ENCODE assay signal across 9 cellular contexts in genomic region chr17:1029196-1029911, GRCh38. TPM values are rescaled to one million over a fixed set of nuclear protein-coding genes. Genes with fewer than 3 reads are reported as not detected.
DNase-seq lines count a peak whose midpoint lies in the region; ATAC-seq, FAIRE-seq and TF ChIP-seq lines count a peak whose summit lies in the region.
"Had no signal": no experiment of that assay in that cellular context is flagged by ENCODE, and none has a peak within 500 bp of the region (broad histone marks: within the 10 kb centered on the region; RNA-seq: fewer than 3 reads in every experiment).

No MANE protein-coding gene starts in this region.

- POLR2A ChIA-PET in endothelial cell of umbilical vein (lab: Charles Lee): no interaction called here

- no peak for TF ChIP-seq POLR2A in endothelial cell of umbilical vein (IDR thresholded peaks at IDR 0.05; ENCODE audit: low read depth, low read length)

- peak; percentile 15 for FAIRE-seq in endothelial cell of umbilical vein (lab: Jason Lieb, UNC)

- H3K79me2 ChIP-seq in endothelial cell of umbilical vein (ENCODE audit: control insufficient read depth, insufficient read depth, low read length): no peaks in the 10 kb centered on the region

- H3K9me3 ChIP-seq in endothelial cell of umbilical vein (replicated peaks; ENCODE audit: control insufficient read depth, insufficient read depth, low read length) (no peaks in the 10 kb centered on the region), mucosa of descending colon (no peaks in the 10 kb centered on the region)

- ATAC-seq in mucosa of descending colon (peak; percentile 15), HG03039 (IDR thresholded peaks at IDR 0.05; ENCODE audit: unreplicated experiment) (no peak)

- TF ChIP-seq CTCF in endothelial cell of umbilical vein (IDR thresholded peaks at IDR 0.05; ENCODE audit: extremely low read depth in 1 of 2, insufficient read depth in 1 of 2, low read depth in 1 of 2, low read length in 2 of 2): no peak
- no peak for TF ChIP-seq CTCF in mucosa of descending colon (IDR thresholded peaks at IDR 0.05)
- no peak for TF ChIP-seq CTCF in CD14-positive monocyte (IDR thresholded peaks at IDR 0.05)

- H3K4me1 Mint-ChIP-seq in CD14-positive monocyte: peaks cover 10% of the 10 kb centered on the region

- H3K4me3 Mint-ChIP-seq in CD14-positive monocyte: no peak overlapping the region

- no peak overlapping the region for H3K9ac ChIP-seq in endothelial cell of umbilical vein (replicated peaks; ENCODE audit: extremely low read depth, insufficient read depth, low read length)

- no peaks in the 10 kb centered on the region for H3K9me1 ChIP-seq in endothelial cell of umbilical vein (replicated peaks; ENCODE audit: control insufficient read depth, extremely low read depth, insufficient read depth, low read length)

- H3K4me2 ChIP-seq in endothelial cell of umbilical vein (ENCODE audit: insufficient read depth, low read length): no peak overlapping the region

- intact Hi-C loops in endothelial cell of umbilical vein (cut with micrococcal nuclease) (no loop called here), mucosa of descending colon (cut with DNase I, micrococcal nuclease) (no loop called here), CD14-positive monocyte (cut with micrococcal nuclease) (no loop called here)

- dilution Hi-C loops in endothelial cell of umbilical vein (cut with MboI; ENCODE audit: extremely low pct_ligation_motif_present, low sequenced_read_pairs): no loop called here

- CTCF ChIA-PET in endothelial cell of umbilical vein (lab: Charles Lee): interaction anchor here (0.7 to 1.8 kb wide), 3 partner anchors 9 to 27 kb away, joined by 3 to 9 read pairs (median 6); no protein-coding TSS in a partner anchor

- H3K27ac ChIP-seq in endothelial cell of umbilical vein (ENCODE audit: insufficient read depth, low read depth, low read length) (no peak overlapping the region), urinary bladder (ENCODE audit: low read depth) (peak overlapping the region; percentile 75)

- H3K9me3 Mint-ChIP-seq in CD14-positive monocyte: no peaks in the 10 kb centered on the region

- H3K27me3 ChIP-seq in endothelial cell of umbilical vein (ENCODE audit: control insufficient read depth in 2 of 2, insufficient read depth in 2 of 2, low read length in 2 of 2): no peaks in the 10 kb centered on the region

- H3K27me3 Mint-ChIP-seq in CD14-positive monocyte (ENCODE audit: low read depth in 3 of 3): peaks cover 0 to 1% (median 0%) of the 10 kb centered on the region in 3 donors

- H4K20me1 ChIP-seq in endothelial cell of umbilical vein (replicated peaks; ENCODE audit: control insufficient read depth, extremely low read depth, insufficient read depth, low read length): no peaks in the 10 kb centered on the region

- H3K27ac Mint-ChIP-seq in CD14-positive monocyte: peak overlapping the region in 2 of 7 donors; percentile 21 to 46

- no TSS peak for BruUV-seq in endothelial cell of umbilical vein (replicated peaks; lab: Mats Ljungman, UMichigan)

- DNase-seq in RPMI7951 (ENCODE audit: low read depth) (peak; percentile 42), endothelial cell of umbilical vein (ENCODE audit: low read depth, low spot score) (no peak), mucosa of descending colon (no peak), CD14-positive monocyte (ENCODE audit: low spot score) (no peak)
- no peak for DNase-seq in stimulated activated CD4-positive, alpha-beta T cell treated with anti-CD3 and anti-CD28 coated beads, Interleukin-4, amount 100 ng/mL, for 4 hours
- DNase-seq: cerebellar nuclear complex, NCI-H1105 had no signal

- no peaks in the 10 kb centered on the region for H3K4me1 ChIP-seq in endothelial cell of umbilical vein (ENCODE audit: control insufficient read depth, extremely low read depth, insufficient read depth, low read length)
- H3K4me1 ChIP-seq in mucosa of descending colon (ENCODE audit: low read depth): no peaks in the 10 kb centered on the region
- H3K4me1 ChIP-seq in urinary bladder (ENCODE audit: insufficient read depth): no peaks in the 10 kb centered on the region

- H3K36me3 ChIP-seq in endothelial cell of umbilical vein (ENCODE audit: control insufficient read depth in 2 of 2, extremely low read depth in 1 of 2, insufficient read depth in 2 of 2, low read length in 2 of 2) (peaks cover 0 to 3% of the 10 kb centered on the region in 2 experiments), mucosa of descending colon (ENCODE audit: low read depth) (no peaks in the 10 kb centered on the region), urinary bladder (ENCODE audit: insufficient read depth) (no peaks in the 10 kb centered on the region)

- H3K36me3 Mint-ChIP-seq in CD14-positive monocyte: peaks cover 29 to 73% of the 10 kb centered on the region in 2 donors

- H2AFZ ChIP-seq in endothelial cell of umbilical vein (ENCODE audit: low read depth, low read length): no peak overlapping the region

- H3K4me3 ChIP-seq in endothelial cell of umbilical vein (replicated peaks in 1 of 3; ENCODE audit: insufficient read depth in 1 of 3, low read depth in 1 of 3, low read length in 3 of 3): no peak overlapping the region
- no peak overlapping the region for H3K4me3 ChIP-seq in mucosa of descending colon
- H3K4me3 ChIP-seq in urinary bladder (ENCODE audit: low read depth, low read length): no peak overlapping the region

- WGBS in urinary bladder: 66% methylated on average over 28 of the region's 28 CpGs

TF ChIP-seq in endothelial cell of umbilical vein, 7 proteins besides CTCF, POLR2A, EP300 and RAD21:
- TF ChIP-seq MYC (IDR thresholded peaks at IDR 0.05; ENCODE audit: low read depth, low read length) (no peak), FOS (IDR thresholded peaks at IDR 0.05; ENCODE audit: borderline replicate concordance, insufficient read depth, low read length) (no peak), EZH2 (IDR thresholded peaks at IDR 0.05; ENCODE audit: borderline replicate concordance, low read depth, low read length, severe bottlenecking) (no peak), POLR2AphosphoS5 (IDR thresholded peaks at IDR 0.05; ENCODE audit: insufficient read depth, low read depth, low read length) (no peak), MAX (IDR thresholded peaks at IDR 0.05; ENCODE audit: insufficient read depth, insufficient read length) (no peak), GATA2 (IDR thresholded peaks at IDR 0.05; ENCODE audit: insufficient read depth, insufficient read length, low read depth, low read length) (no peak), JUN (IDR thresholded peaks at IDR 0.05; ENCODE audit: borderline replicate concordance, insufficient read depth, insufficient read length, low read depth) (no peak)
TF ChIP-seq in endothelial cell of umbilical vein: peak in this region for 0.

RNA-seq across cellular contexts. Expression of gene TIMM22, which starts 32.4 kb away (rescaled TPM):
- total RNA-seq in RPMI7951 (2014; rRNA removed; shearing (Covaris generic)): 13.6 and 16.4 TPM in 2 replicates
- total RNA-seq in endothelial cell of umbilical vein (19.5 and 19.6 TPM in 2 replicates), mucosa of descending colon (10 to 100 TPM in 2 of 3 donors, 1 to 10 TPM in 1; 8.2 to 11.4 (median 10.1) TPM), urinary bladder (9.3 TPM)
- polyA plus RNA-seq in endothelial cell of umbilical vein (18.6 and 19.0 TPM in 2 replicates), urinary bladder (11.3 TPM), CD14-positive monocyte (10 to 100 TPM; 13.1 to 13.6 TPM)
- polyA plus RNA-seq in endothelial cell of umbilical vein (2011; cell fraction: cytosol; rRNA removed): 16.5 and 20.5 TPM in 2 replicates
- 9.6 and 10.3 TPM in 2 replicates for polyA plus RNA-seq in endothelial cell of umbilical vein (2011; cell fraction: nucleus; rRNA removed)
- polyA plus RNA-seq in endothelial cell of umbilical vein (2012): 22.1 and 22.5 TPM in 2 replicates
- polyA minus RNA-seq in endothelial cell of umbilical vein: 18.3 and 18.5 TPM in 2 replicates
- polyA minus RNA-seq in endothelial cell of umbilical vein (2011; cell fraction: cytosol; rRNA and poly(A)+ RNA removed): 8.5 TPM
- 10.9 and 15.9 TPM in 2 replicates for polyA minus RNA-seq in endothelial cell of umbilical vein (2011; cell fraction: nucleus; rRNA and poly(A)+ RNA removed)

RNA-seq across cellular contexts. Expression of gene NXN, which starts 49.8 kb away (rescaled TPM):
- 5.9 and 8.4 TPM in 2 replicates for total RNA-seq in RPMI7951 (2014; rRNA removed; shearing (Covaris generic))
- total RNA-seq in endothelial cell of umbilical vein (58.9 and 77.3 TPM in 2 replicates), mucosa of descending colon (10 to 100 TPM in 1 of 3 donors, 1 to 10 TPM in 2; 5.3 to 98.1 (median 9.7) TPM), urinary bladder (54.2 TPM)
- polyA plus RNA-seq in endothelial cell of umbilical vein (69.5 and 79.0 TPM in 2 replicates), urinary bladder (81.2 TPM), CD14-positive monocyte (not detected)
- 30.9 and 37.0 TPM in 2 replicates for polyA plus RNA-seq in endothelial cell of umbilical vein (2011; cell fraction: cytosol; rRNA removed)
- polyA plus RNA-seq in endothelial cell of umbilical vein (2011; cell fraction: nucleus; rRNA removed): 23.1 and 36.3 TPM in 2 replicates
- 19.7 and 40.2 TPM in 2 replicates for polyA plus RNA-seq in endothelial cell of umbilical vein (2012)
- 58.4 and 79.1 TPM in 2 replicates for polyA minus RNA-seq in endothelial cell of umbilical vein
- 5.2 TPM for polyA minus RNA-seq in endothelial cell of umbilical vein (2011; cell fraction: cytosol; rRNA and poly(A)+ RNA removed)
- 27.9 and 31.7 TPM in 2 replicates for polyA minus RNA-seq in endothelial cell of umbilical vein (2011; cell fraction: nucleus; rRNA and poly(A)+ RNA removed)
